9 cellular contexts compared by ENCODE assay signal in the genomic region with DNA sequence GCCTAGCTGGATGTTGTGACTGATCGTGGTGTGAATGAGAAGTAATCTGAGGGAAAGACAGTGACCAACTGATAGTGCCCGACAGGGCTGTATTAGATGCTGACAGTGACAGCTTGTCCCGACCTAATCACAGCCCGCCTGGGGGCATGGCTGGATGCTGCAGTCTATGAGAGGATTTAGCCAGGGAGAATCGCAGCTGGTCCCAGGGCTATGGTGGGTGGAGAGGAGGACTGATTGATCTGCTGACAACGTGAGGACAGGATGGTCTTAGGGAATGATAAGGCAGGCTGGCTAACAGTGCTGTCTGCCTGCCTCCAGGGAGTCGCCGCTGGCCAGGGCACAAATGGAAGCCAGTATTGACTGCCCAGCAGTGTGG. TPM values are rescaled to one million over a fixed set of nuclear protein-coding genes. Genes with fewer than 3 reads are reported as not detected.
DNase-seq lines count a peak whose midpoint lies in the region; FAIRE-seq and TF ChIP-seq lines count a peak whose summit lies in the region.
"Had no signal": no experiment of that assay in that cellular context is flagged by ENCODE, and none has a peak within 500 bp of the region (broad histone marks: within the 10 kb centered on the region; RNA-seq: fewer than 3 reads in every experiment).

No MANE protein-coding gene starts in this region.

- peak overlapping the region; percentile 65 for H3K4me2 ChIP-seq in trophoblast cell (ENCODE audit: low read length)

- no peak overlapping the region for H4K12ac ChIP-seq in trophoblast cell (ENCODE audit: low read depth, low read length)

- H2BK5ac ChIP-seq in trophoblast cell (ENCODE audit: low read depth, low read length, poor library complexity): no peak overlapping the region

- WGBS in trophoblast cell (ENCODE audit: extremely low coverage, insufficient coverage, insufficient read length): no CpG with 5 or more reads among the region's 8 CpGs

- no peak overlapping the region for H2AFZ ChIP-seq in trophoblast cell (ENCODE audit: insufficient read depth, low read length, poor library complexity)

- DNase-seq in activated CD4-positive, alpha-beta T cell treated with anti-CD3 and anti-CD28 coated beads, Interleukin-2, amount 10 ng/mL, durations not matched to agents 24 days and 14 days: no peak
- no peak for DNase-seq in activated CD4-positive, alpha-beta T cell treated with anti-CD3 and anti-CD28 coated beads, Interleukin-2, amount 50 U/mL, for 4 hours
- DNase-seq in SJCRH30 (peak; percentile 9 to 27), fibroblast of pulmonary artery (ENCODE audit: low read depth) (no peak), trophoblast cell (peak in 1 of 2 donors; percentile 44), D721Med (ENCODE audit: insufficient read length, low spot score) (no peak), activated gamma-delta T cell treated with Interleukin-2 at 50 U/mL for 16 hours (no peak), DMS53 treated with DMSO at 0.1 percent for 48 hours (lab: John Stamatoyannopoulos, UW; ENCODE audit: unreplicated experiment) (no peak)

- H3K36me3 Mint-ChIP-seq in activated CD4-positive, alpha-beta T cell treated with anti-CD3 and anti-CD28 coated beads, Interleukin-2, amount 10 ng/mL, durations not matched to agents 24 days and 14 days (ENCODE audit: low read depth): peaks cover 22% of the 10 kb centered on the region

- no peak overlapping the region for H4K8ac ChIP-seq in trophoblast cell (ENCODE audit: low read depth, low read length)

- H3K79me2 ChIP-seq in trophoblast cell (ENCODE audit: control insufficient read depth, insufficient read depth, low read length, poor library complexity): peaks cover 5% of the 10 kb centered on the region

- no peak overlapping the region for H4K91ac ChIP-seq in trophoblast cell (ENCODE audit: low read depth, low read length)

- H3K9me3 ChIP-seq in SJCRH30 (replicated peaks) (no peaks in the 10 kb centered on the region), trophoblast cell (ENCODE audit: insufficient read depth, low read depth, low read length) (no peaks in the 10 kb centered on the region)

- H2BK120ac ChIP-seq in trophoblast cell (ENCODE audit: insufficient read depth, low read length, poor library complexity): no peak overlapping the region

- H3K4me3 ChIP-seq in SJCRH30: peak overlapping the region; percentile 67
- peak overlapping the region; percentile 63 for H3K4me3 ChIP-seq in fibroblast of pulmonary artery (replicated peaks; ENCODE audit: low read depth, low read length)
- H3K4me3 ChIP-seq in trophoblast cell (ENCODE audit: low read depth, low read length): peak overlapping the region; percentile 81

- TF ChIP-seq CTCF in fibroblast of pulmonary artery (IDR thresholded peaks at IDR 0.05; ENCODE audit: low read length, missing control alignments): no peak
- TF ChIP-seq CTCF in D721Med (IDR thresholded peaks at IDR 0.05; ENCODE audit: insufficient read depth, missing control alignments): no peak

- no peak for FAIRE-seq in D721Med (lab: Jason Lieb, UNC)

- H3K23ac ChIP-seq in trophoblast cell (ENCODE audit: low read length): no peak overlapping the region

- H3K4me1 ChIP-seq in SJCRH30: no peaks in the 10 kb centered on the region
- H3K4me1 ChIP-seq in trophoblast cell (ENCODE audit: control insufficient read depth in 1 of 2, insufficient read depth in 2 of 2, low read length in 2 of 2): peaks cover 13 to 22% of the 10 kb centered on the region in 2 experiments

- peaks cover 8% of the 10 kb centered on the region for H3K79me1 ChIP-seq in trophoblast cell (ENCODE audit: low read length)

- peak overlapping the region; percentile 0 for H3K14ac ChIP-seq in trophoblast cell (ENCODE audit: low read length)

- H3K18ac ChIP-seq in trophoblast cell (ENCODE audit: low read length): no peak overlapping the region

- H3K27ac ChIP-seq in SJCRH30 (peak overlapping the region; percentile 74), trophoblast cell (ENCODE audit: low read depth, low read length) (peak overlapping the region; percentile 81)

- peak overlapping the region; percentile 93 for H3K4me3 Mint-ChIP-seq in activated CD4-positive, alpha-beta T cell treated with anti-CD3 and anti-CD28 coated beads, Interleukin-2, amount 10 ng/mL, durations not matched to agents 24 days and 14 days

- peak overlapping the region; percentile 73 for H3K9ac ChIP-seq in trophoblast cell (ENCODE audit: low read length)

- no peak overlapping the region for H3K4ac ChIP-seq in trophoblast cell (ENCODE audit: low read depth, low read length)

- no peak overlapping the region for H2BK12ac ChIP-seq in trophoblast cell (ENCODE audit: low read length)

- intact Hi-C loops in activated CD4-positive, alpha-beta T cell treated with anti-CD3 and anti-CD28 coated beads, Interleukin-2, amount 10 ng/mL, durations not matched to agents 24 days and 14 days (cut with micrococcal nuclease): loop anchor here (1.0 to 5.0 kb wide), 4 partner anchors 13 to 106 kb away; partner anchors contain the start of genes HDAC6 and WAS

- no peaks in the 10 kb centered on the region for H3K9me3 Mint-ChIP-seq in activated CD4-positive, alpha-beta T cell treated with anti-CD3 and anti-CD28 coated beads, Interleukin-2, amount 10 ng/mL, durations not matched to agents 24 days and 14 days

- H3K27me3 ChIP-seq in SJCRH30: no peaks in the 10 kb centered on the region
- H3K27me3 ChIP-seq in trophoblast cell (ENCODE audit: insufficient read depth, low read length): no peaks in the 10 kb centered on the region

- peaks cover 28% of the 10 kb centered on the region for H3K4me1 Mint-ChIP-seq in activated CD4-positive, alpha-beta T cell treated with anti-CD3 and anti-CD28 coated beads, Interleukin-2, amount 10 ng/mL, durations not matched to agents 24 days and 14 days

- H3K36me3 ChIP-seq in SJCRH30 (no peaks in the 10 kb centered on the region), trophoblast cell (ENCODE audit: control insufficient read depth in 1 of 2, insufficient read depth in 2 of 2, low read length in 2 of 2) (peaks cover 7 to 17% of the 10 kb centered on the region in 2 experiments)

- H2AK5ac ChIP-seq in trophoblast cell (ENCODE audit: low read length): no peak overlapping the region

- peak overlapping the region; percentile 98 for H3K27ac Mint-ChIP-seq in activated CD4-positive, alpha-beta T cell treated with anti-CD3 and anti-CD28 coated beads, Interleukin-2, amount 10 ng/mL, durations not matched to agents 24 days and 14 days

- H3K27me3 Mint-ChIP-seq in activated CD4-positive, alpha-beta T cell treated with anti-CD3 and anti-CD28 coated beads, Interleukin-2, amount 10 ng/mL, durations not matched to agents 24 days and 14 days: no peaks in the 10 kb centered on the region

RNA-seq across cellular contexts. Expression of gene SUV39H1, which starts 0.6 kb away (rescaled TPM):
- total RNA-seq in activated CD4-positive, alpha-beta T cell treated with anti-CD3 and anti-CD28 coated beads, Interleukin-2, amount 10 ng/mL, durations not matched to agents 24 days and 14 days: 27.6 and 32.2 TPM in 2 replicates
- 10.2 and 10.5 TPM in 2 replicates for total RNA-seq in SJCRH30 (2014; rRNA removed; shearing (Covaris generic))
- 10.6 and 10.8 TPM in 2 replicates for polyA plus RNA-seq in trophoblast cell (2013)

RNA-seq across cellular contexts. Expression of gene WAS, which starts 12.3 kb away (rescaled TPM):
- total RNA-seq in activated CD4-positive, alpha-beta T cell treated with anti-CD3 and anti-CD28 coated beads, Interleukin-2, amount 10 ng/mL, durations not matched to agents 24 days and 14 days: 99.0 and 104 TPM in 2 replicates
- not detected in 2 replicates for total RNA-seq in SJCRH30 (2014; rRNA removed; shearing (Covaris generic))
- 0.17 and 0.18 TPM in 2 replicates for polyA plus RNA-seq in trophoblast cell (2013)
- total RNA-seq: dermis microvascular lymphatic vessel endothelial cell had no signal

Comparison
In these comparisons a context has a peak if more than half of its experiments do, and no peak if none do; other contexts are left out.
1. DNase-seq: peak in SJCRH30 (2 of 2); none in activated CD4-positive, alpha-beta T cell treated with anti-CD3 and anti-CD28 coated beads, Interleukin-2, amount 10 ng/mL, durations not matched to agents 24 days and 14 days (single experiment), activated CD4-positive, alpha-beta T cell treated with anti-CD3 and anti-CD28 coated beads, Interleukin-2, amount 50 U/mL, for 4 hours (0 of 2), fibroblast of pulmonary artery (single experiment), D721Med (single experiment), activated gamma-delta T cell treated with Interleukin-2 at 50 U/mL for 16 hours (single experiment) and DMS53 treated with DMSO at 0.1 percent for 48 hours (single experiment).
2. RNA of gene WAS, which starts 12.3 kb away (total RNA-seq): 99.0 to 104 TPM in activated CD4-positive, alpha-beta T cell treated with anti-CD3 and anti-CD28 coated beads, Interleukin-2, amount 10 ng/mL, durations not matched to agents 24 days and 14 days; not detected in SJCRH30; every median in the first group is over 10 times any median in the second.
3. Peak in every context shown above with its lines, with median percentiles within 50 percentile points of each other: H3K4me3 ChIP-seq.